ENCODE assay signal across 1 cellular context in genomic region chr4:63556332-63556731, GRCh38.
TF ChIP-seq lines count a peak whose summit lies in the region.

No MANE protein-coding gene starts in this region.

TF ChIP-seq in GM23338, 12 proteins besides CTCF, POLR2A, EP300 and RAD21 (continued from another document):
- TF ChIP-seq ZNF462 (CRISPR knock-in tag; IDR thresholded peaks at IDR 0.05): no peak
- no peak for TF ChIP-seq NANOG (IDR thresholded peaks at IDR 0.05; ENCODE audit: borderline replicate concordance)
- TF ChIP-seq EZH2 (IDR thresholded peaks at IDR 0.05; ENCODE audit: low read depth, unreplicated experiment): no peak
- no peak for TF ChIP-seq ZNF331 (CRISPR knock-in tag; IDR thresholded peaks at IDR 0.05; ENCODE audit: low read depth)
- TF ChIP-seq POLR2AphosphoS5 (IDR thresholded peaks at IDR 0.05; ENCODE audit: low read depth): no peak
- TF ChIP-seq CREB1 (CRISPR knock-in tag; IDR thresholded peaks at IDR 0.05; ENCODE audit: low read depth): no peak
- no peak for TF ChIP-seq ZNF114 (CRISPR knock-in tag; IDR thresholded peaks at IDR 0.05)
TF ChIP-seq in GM23338: peak in this region for 0.
